In genomic region chr3:175295248-175296000, GRCh38 we compare ENCODE assay signal across 26 cellular contexts.
"Had no signal": no experiment of that assay in that cellular context is flagged by ENCODE, and none has a peak within 500 bp of the region (broad histone marks: within the 10 kb centered on the region; RNA-seq: fewer than 3 reads in every experiment).

No MANE protein-coding gene starts in this region.

- H3K27ac ChIP-seq: body of pancreas, colonic mucosa, epithelial cell of prostate, esophagus squamous epithelium, gastrocnemius medialis, ovary, psoas muscle, spleen, testis had no signal

- ATAC-seq: activated T-cell treated with anti-CD3 and anti-CD28 coated beads, Interleukin-2, amount 50 U/mL, for 72 hours; body of pancreas; gastrocnemius medialis; left ventricle myocardium superior; naive thymus-derived CD4-positive, alpha-beta T cell; psoas muscle; right cardiac atrium had no signal

- DNase-seq: activated CD4-positive, alpha-beta T cell treated with anti-CD3 and anti-CD28 coated beads for 4 hours; activated CD4-positive, alpha-beta T cell treated with anti-CD3 and anti-CD28 coated beads, Interleukin-2, amount 50 U/mL, for 4 hours; activated naive CD4-positive, alpha-beta T cell treated with Interleukin-2 at 50 U/mL for 16 hours; activated T-cell treated with anti-CD3 and anti-CD28 coated beads for 4 hours; activated T-cell treated with anti-CD3 and anti-CD28 coated beads, Interleukin-2, amount 50 U/mL, for 72 hours; aorta; body of pancreas; cerebellar nuclear complex; colonic mucosa; effector CD8-positive, alpha-beta T cell; esophagus squamous epithelium; gastrocnemius medialis; glutamatergic neuron; islet precursor cell; left ventricle myocardium superior; mammary epithelial cell; naive thymus-derived CD4-positive, alpha-beta T cell; ovary; psoas muscle; right cardiac atrium; spleen; stimulated activated naive CD4-positive, alpha-beta T cell treated with Interleukin-2 at 50 U/mL for 16 hours; testis; uterus had no signal

- H3K4me1 ChIP-seq: body of pancreas, colonic mucosa, esophagus squamous epithelium, gastrocnemius medialis, psoas muscle, spleen, testis, uterus had no signal

- H3K36me3 ChIP-seq: colonic mucosa, esophagus squamous epithelium, gastrocnemius medialis, ovary, spleen, uterus had no signal

- H3K4me3 ChIP-seq: body of pancreas, colonic mucosa, esophagus squamous epithelium, gastrocnemius medialis, ovary, psoas muscle, spleen, testis, uterus had no signal

- FAIRE-seq: endometrium had no signal

- H3K27me3 ChIP-seq: body of pancreas, colonic mucosa, esophagus squamous epithelium, gastrocnemius medialis, ovary, spleen, testis, uterus had no signal

- H3K9me3 ChIP-seq: body of pancreas, colonic mucosa, esophagus squamous epithelium, gastrocnemius medialis, ovary, psoas muscle, spleen, testis, uterus had no signal
